1 cellular context compared by ENCODE assay signal in genomic region chr2:50953021-50953420, GRCh38.
TF ChIP-seq lines count a peak whose summit lies in the region.

No MANE protein-coding gene starts in this region.

TF ChIP-seq in SK-N-SH, 30 proteins besides CTCF, POLR2A, EP300 and RAD21 (continued from another document):
- TF ChIP-seq EZH2phosphoT487 (IDR thresholded peaks at IDR 0.05; ENCODE audit: borderline replicate concordance, low read depth) (no peak), FOXM1 (IDR thresholded peaks at IDR 0.05; ENCODE audit: low read depth) (no peak), NRF1 (IDR thresholded peaks at IDR 0.05; ENCODE audit: low read depth, low read length) (no peak), CHD2 (IDR thresholded peaks at IDR 0.05; ENCODE audit: low read length, partially characterized antibody) (no peak), SMC3 (IDR thresholded peaks at IDR 0.05; ENCODE audit: low read depth, low read length) (no peak), TCF12 (IDR thresholded peaks at IDR 0.05) (no peak), MXI1 (IDR thresholded peaks at IDR 0.05; ENCODE audit: low read depth, low read length) (no peak), RCOR1 (IDR thresholded peaks at IDR 0.05; ENCODE audit: low read length) (no peak), SIN3A (IDR thresholded peaks at IDR 0.05; ENCODE audit: borderline replicate concordance, low read depth, low read length) (no peak), JUND (IDR thresholded peaks at IDR 0.05) (no peak), TAF1 (IDR thresholded peaks at IDR 0.05; ENCODE audit: borderline replicate concordance, low read depth, low read length) (no peak), POLR2AphosphoS5 (IDR thresholded peaks at IDR 0.05; ENCODE audit: low read depth, low read length) (no peak), TEAD4 (IDR thresholded peaks at IDR 0.05; ENCODE audit: borderline replicate concordance, insufficient read depth) (no peak), GATA2 (CRISPR knock-in tag; IDR thresholded peaks at IDR 0.05) (no peak)
- TF ChIP-seq, protein P1, sequence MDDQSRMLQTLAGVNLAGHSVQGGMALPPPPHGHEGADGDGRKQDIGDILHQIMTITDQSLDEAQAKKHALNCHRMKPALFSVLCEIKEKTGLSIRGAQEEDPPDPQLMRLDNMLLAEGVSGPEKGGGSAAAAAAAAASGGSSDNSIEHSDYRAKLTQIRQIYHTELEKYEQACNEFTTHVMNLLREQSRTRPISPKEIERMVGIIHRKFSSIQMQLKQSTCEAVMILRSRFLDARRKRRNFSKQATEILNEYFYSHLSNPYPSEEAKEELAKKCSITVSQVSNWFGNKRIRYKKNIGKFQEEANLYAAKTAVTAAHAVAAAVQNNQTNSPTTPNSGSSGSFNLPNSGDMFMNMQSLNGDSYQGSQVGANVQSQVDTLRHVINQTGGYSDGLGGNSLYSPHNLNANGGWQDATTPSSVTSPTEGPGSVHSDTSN (IDR thresholded peaks at IDR 0.05): no peak
- TF ChIP-seq, protein P2, sequence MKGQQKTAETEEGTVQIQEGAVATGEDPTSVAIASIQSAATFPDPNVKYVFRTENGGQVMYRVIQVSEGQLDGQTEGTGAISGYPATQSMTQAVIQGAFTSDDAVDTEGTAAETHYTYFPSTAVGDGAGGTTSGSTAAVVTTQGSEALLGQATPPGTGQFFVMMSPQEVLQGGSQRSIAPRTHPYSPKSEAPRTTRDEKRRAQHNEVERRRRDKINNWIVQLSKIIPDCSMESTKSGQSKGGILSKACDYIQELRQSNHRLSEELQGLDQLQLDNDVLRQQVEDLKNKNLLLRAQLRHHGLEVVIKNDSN (IDR thresholded peaks at IDR 0.05; ENCODE audit: borderline replicate concordance, low read depth): no peak
- TF ChIP-seq, protein P3, sequence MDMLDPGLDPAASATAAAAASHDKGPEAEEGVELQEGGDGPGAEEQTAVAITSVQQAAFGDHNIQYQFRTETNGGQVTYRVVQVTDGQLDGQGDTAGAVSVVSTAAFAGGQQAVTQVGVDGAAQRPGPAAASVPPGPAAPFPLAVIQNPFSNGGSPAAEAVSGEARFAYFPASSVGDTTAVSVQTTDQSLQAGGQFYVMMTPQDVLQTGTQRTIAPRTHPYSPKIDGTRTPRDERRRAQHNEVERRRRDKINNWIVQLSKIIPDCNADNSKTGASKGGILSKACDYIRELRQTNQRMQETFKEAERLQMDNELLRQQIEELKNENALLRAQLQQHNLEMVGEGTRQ (IDR thresholded peaks at IDR 0.05; ENCODE audit: borderline replicate concordance, low read depth, low read length): no peak
